26 cellular contexts compared by ENCODE assay signal in genomic region chr17:5254414-5254813, GRCh38. TPM values are rescaled to one million over a fixed set of nuclear protein-coding genes. Genes with fewer than 3 reads are reported as not detected.
DNase-seq lines count a peak whose midpoint lies in the region; ATAC-seq and TF ChIP-seq lines count a peak whose summit lies in the region.
"Had no signal": no experiment of that assay in that cellular context is flagged by ENCODE, and none has a peak within 500 bp of the region (broad histone marks: within the 10 kb centered on the region; RNA-seq: fewer than 3 reads in every experiment).

No MANE protein-coding gene starts in this region.

- H3K23ac ChIP-seq in H9 (ENCODE audit: insufficient read length, low read depth, low read length) = no peak overlapping the region

- H4K8ac ChIP-seq in H9 (replicated peaks; ENCODE audit: insufficient read length, low read depth, low read length) = no peak overlapping the region

- H3K14ac ChIP-seq in H9 (ENCODE audit: insufficient read depth, low read length) = no peak overlapping the region

- no peak overlapping the region for H4K5ac ChIP-seq in H9 (ENCODE audit: insufficient read length, low read depth, low read length)

- no peak overlapping the region for H2BK5ac ChIP-seq in H9 (ENCODE audit: insufficient read length, low read length)

- H4K20me1 ChIP-seq in Loucy (ENCODE audit: insufficient read depth, low read length, poor library complexity, severe bottlenecking) = no peaks in the 10 kb centered on the region
- no peaks in the 10 kb centered on the region for H4K20me1 ChIP-seq in H9 (ENCODE audit: control insufficient read depth, insufficient read depth, insufficient read length)

- no peak overlapping the region for H2BK20ac ChIP-seq in H9 (ENCODE audit: low read depth, low read length, poor library complexity, severe bottlenecking)

- no peak overlapping the region for H3K27ac ChIP-seq in H9 (ENCODE audit: insufficient read length, low read depth, low read length)
- H3K27ac ChIP-seq: ascending aorta, neutrophil, prostate gland, SK-N-MC had no signal

- H2BK15ac ChIP-seq in H9 (ENCODE audit: low read depth, low read length) = no peak overlapping the region

- no peak overlapping the region for H2BK12ac ChIP-seq in H9 (ENCODE audit: insufficient read length, low read depth, low read length)

- H3K4me2 ChIP-seq in Loucy (ENCODE audit: low read depth, low read length, poor library complexity, severe bottlenecking) (peak overlapping the region; percentile 75), H9 (ENCODE audit: insufficient read depth, insufficient read length, low read length) (no peak overlapping the region)

- no peak for ATAC-seq in stimulated activated effector memory CD8-positive, alpha-beta T cell treated with anti-CD3 and anti-CD28 coated beads, Interleukin-12 subunit alpha, Interleukin-12 subunit beta, amount 100 ng/mL, for 72 hours
- ATAC-seq in HG02798 (IDR thresholded peaks at IDR 0.05; ENCODE audit: poor library complexity, unreplicated experiment) = no peak
- ATAC-seq in HG03196 (IDR thresholded peaks at IDR 0.05; ENCODE audit: unreplicated experiment) = no peak

- H3K9ac ChIP-seq in Loucy (ENCODE audit: low read depth, low read length, poor library complexity, severe bottlenecking) = peak overlapping the region; percentile 68
- H3K9ac ChIP-seq in H9 (ENCODE audit: extremely low read depth, insufficient read length, low read length) = no peak overlapping the region

- H3K9me3 ChIP-seq in Loucy (ENCODE audit: insufficient read depth, low read depth, low read length) = no peaks in the 10 kb centered on the region
- H3K9me3 ChIP-seq in H9 (ENCODE audit: control insufficient read depth, low read depth, low read length) = no peaks in the 10 kb centered on the region
- H3K9me3 ChIP-seq: ascending aorta, neutrophil, prostate gland had no signal

- H3K4ac ChIP-seq in H9 (ENCODE audit: low read depth, low read length) = no peak overlapping the region

- peak overlapping the region; percentile 67 for H3K27ac Mint-ChIP-seq in dendritic cell treated with granulocyte-macrophage colony-stimulating factor and Interleukin-4, amounts not matched to agents 40 ng/mL and 50 ng/mL, for 4 days
- H3K27ac Mint-ChIP-seq in stimulated activated effector memory CD8-positive, alpha-beta T cell treated with anti-CD3 and anti-CD28 coated beads, Interleukin-12 subunit alpha, Interleukin-12 subunit beta, amount 100 ng/mL, for 72 hours = peak overlapping the region; percentile 7
- H3K27ac Mint-ChIP-seq in H9 = peak overlapping the region in 1 of 3 experiments; percentile 84; a peak in 1 of 7 replicates
- H3K27ac Mint-ChIP-seq: activated naive CD8-positive, alpha-beta T cell treated with anti-CD3 and anti-CD28 coated beads, Interleukin-2, amount 10 ng/mL, durations not matched to agents 7 days and 5 days; CD4-positive, alpha-beta T cell had no signal

- peaks cover 20% of the 10 kb centered on the region for H3K4me1 Mint-ChIP-seq in dendritic cell treated with granulocyte-macrophage colony-stimulating factor and Interleukin-4, amounts not matched to agents 40 ng/mL and 50 ng/mL, for 4 days (ENCODE audit: low read depth)
- peaks cover 14% of the 10 kb centered on the region for H3K4me1 Mint-ChIP-seq in stimulated activated effector memory CD8-positive, alpha-beta T cell treated with anti-CD3 and anti-CD28 coated beads, Interleukin-12 subunit alpha, Interleukin-12 subunit beta, amount 100 ng/mL, for 72 hours
- H3K4me1 Mint-ChIP-seq in H9 = peaks cover 10% of the 10 kb centered on the region in 2 experiments

- H2AFZ ChIP-seq in Loucy (ENCODE audit: low read length) (peak overlapping the region; percentile 88), H9 (ENCODE audit: low read length) (no peak overlapping the region)

- H3K4me3 ChIP-seq in GM12865 (ENCODE audit: low read depth, low read length) (peak overlapping the region; percentile 49), Loucy (ENCODE audit: low read length, poor library complexity, severe bottlenecking) (peak overlapping the region; percentile 56)
- H3K4me3 ChIP-seq: ascending aorta, prostate gland, SK-N-MC had no signal

- H3K4me3 Mint-ChIP-seq in dendritic cell treated with granulocyte-macrophage colony-stimulating factor and Interleukin-4, amounts not matched to agents 40 ng/mL and 50 ng/mL, for 4 days = no peak overlapping the region
- no peak overlapping the region for H3K4me3 Mint-ChIP-seq in stimulated activated effector memory CD8-positive, alpha-beta T cell treated with anti-CD3 and anti-CD28 coated beads, Interleukin-12 subunit alpha, Interleukin-12 subunit beta, amount 100 ng/mL, for 72 hours
- no peak overlapping the region for H3K4me3 Mint-ChIP-seq in H9
- H3K4me3 Mint-ChIP-seq: activated naive CD8-positive, alpha-beta T cell treated with anti-CD3 and anti-CD28 coated beads, Interleukin-2, amount 10 ng/mL, durations not matched to agents 7 days and 5 days; CD4-positive, alpha-beta T cell; type B pancreatic cell had no signal

- no peaks in the 10 kb centered on the region for H3F3A ChIP-seq in Loucy (ENCODE audit: low read depth)

- H3K79me2 ChIP-seq in Loucy (ENCODE audit: insufficient read depth, low read length) = no peaks in the 10 kb centered on the region
- H3K79me2 ChIP-seq in H9 (ENCODE audit: insufficient read depth, low read length) = no peaks in the 10 kb centered on the region

- H3K56ac ChIP-seq in H9 (ENCODE audit: insufficient read length, low read depth, low read length) = no peak overlapping the region

- intact Hi-C loops in dendritic cell treated with granulocyte-macrophage colony-stimulating factor and Interleukin-4, amounts not matched to agents 40 ng/mL and 50 ng/mL, for 4 days (cut with micrococcal nuclease) = no loop called here

- H3K27me3 Mint-ChIP-seq in dendritic cell treated with granulocyte-macrophage colony-stimulating factor and Interleukin-4, amounts not matched to agents 40 ng/mL and 50 ng/mL, for 4 days = no peaks in the 10 kb centered on the region
- H3K27me3 Mint-ChIP-seq in H9 (ENCODE audit: low read depth) = no peaks in the 10 kb centered on the region; the same call in 1 of the 2 replicates
- H3K27me3 Mint-ChIP-seq: CD4-positive, alpha-beta T cell had no signal

- H3K36me3 ChIP-seq in Loucy (ENCODE audit: insufficient read depth, low read length) = no peaks in the 10 kb centered on the region
- H3K36me3 ChIP-seq: ascending aorta, neutrophil, prostate gland had no signal

- WGBS in H9 (ENCODE audit: extremely low coverage, insufficient read length, low lambda C conversion rate) = no CpG with 5 or more reads among the region's 7 CpGs

- H3K23me2 ChIP-seq in H9 (ENCODE audit: insufficient read length, low read depth, low read length, poor library complexity, severe bottlenecking) = no peaks in the 10 kb centered on the region

- no peaks in the 10 kb centered on the region for H3K27me3 ChIP-seq in Loucy (ENCODE audit: insufficient read depth, low read length, poor library complexity, severe bottlenecking)
- H3K27me3 ChIP-seq in H9 (ENCODE audit: insufficient read depth, low read length) = no peaks in the 10 kb centered on the region
- H3K27me3 ChIP-seq: ascending aorta, neutrophil had no signal

- H3K79me1 ChIP-seq in H9 (ENCODE audit: insufficient read depth, low read depth, low read length, poor library complexity, severe bottlenecking) = no peaks in the 10 kb centered on the region

- H3K9me2 ChIP-seq in Loucy (replicated peaks; ENCODE audit: low read depth, low read length) = no peaks in the 10 kb centered on the region

- no peak overlapping the region for H2BK120ac ChIP-seq in H9 (ENCODE audit: low read depth, low read length, poor library complexity, severe bottlenecking)

- H3K9me3 Mint-ChIP-seq in dendritic cell treated with granulocyte-macrophage colony-stimulating factor and Interleukin-4, amounts not matched to agents 40 ng/mL and 50 ng/mL, for 4 days = no peaks in the 10 kb centered on the region
- H3K9me3 Mint-ChIP-seq in stimulated activated effector memory CD8-positive, alpha-beta T cell treated with anti-CD3 and anti-CD28 coated beads, Interleukin-12 subunit alpha, Interleukin-12 subunit beta, amount 100 ng/mL, for 72 hours = no peaks in the 10 kb centered on the region
- H3K9me3 Mint-ChIP-seq in H9 = no peaks in the 10 kb centered on the region
- H3K9me3 Mint-ChIP-seq: activated naive CD8-positive, alpha-beta T cell treated with anti-CD3 and anti-CD28 coated beads, Interleukin-2, amount 10 ng/mL, durations not matched to agents 7 days and 5 days; CD4-positive, alpha-beta T cell; immature natural killer cell; type B pancreatic cell had no signal

- H4K91ac ChIP-seq in H9 (ENCODE audit: insufficient read length, low read depth, low read length) = no peak overlapping the region

- H2AK5ac ChIP-seq in H9 (ENCODE audit: insufficient read length, low read length) = no peak overlapping the region

- DNase-seq in GM12865 (ENCODE audit: low read depth) (no peak), H9 (no peak)
- no peak for DNase-seq in stimulated activated effector memory CD8-positive, alpha-beta T cell treated with anti-CD3 and anti-CD28 coated beads, Interleukin-12 subunit alpha, Interleukin-12 subunit beta, amount 100 ng/mL, for 72 hours (ENCODE audit: low spot score in 2 of 2)
- DNase-seq: activated effector memory CD4-positive, alpha-beta T cell treated with anti-CD3 and anti-CD28 coated beads, Interleukin-2, amount 50 U/mL, for 16 hours; activated naive CD8-positive, alpha-beta T cell treated with anti-CD3 and anti-CD28 coated beads, Interleukin-2, amount 10 ng/mL, durations not matched to agents 7 days and 5 days; CD4-positive, alpha-beta T cell; cerebellar nuclear complex; EL; immature natural killer cell; mesenchymal stem cell; NCI-H1417 treated with DMSO at 0.1 percent for 48 hours; NCI-H2081; NCI-H226; NCI-H774 had no signal

- H3T11ph ChIP-seq in H9 (ENCODE audit: low read length) = no peak overlapping the region

- peaks cover 86% of the 10 kb centered on the region for H3K36me3 Mint-ChIP-seq in dendritic cell treated with granulocyte-macrophage colony-stimulating factor and Interleukin-4, amounts not matched to agents 40 ng/mL and 50 ng/mL, for 4 days (ENCODE audit: low read depth)
- H3K36me3 Mint-ChIP-seq in stimulated activated effector memory CD8-positive, alpha-beta T cell treated with anti-CD3 and anti-CD28 coated beads, Interleukin-12 subunit alpha, Interleukin-12 subunit beta, amount 100 ng/mL, for 72 hours = no peaks in the 10 kb centered on the region
- H3K36me3 Mint-ChIP-seq in H9 (ENCODE audit: insufficient read depth in 1 of 3, low read depth in 3 of 3) = no peaks in the 10 kb centered on the region
- H3K36me3 Mint-ChIP-seq: activated naive CD8-positive, alpha-beta T cell treated with anti-CD3 and anti-CD28 coated beads, Interleukin-2, amount 10 ng/mL, durations not matched to agents 7 days and 5 days; immature natural killer cell; type B pancreatic cell had no signal

- TF ChIP-seq CTCF in GM12865 (IDR thresholded peaks at IDR 0.05; ENCODE audit: insufficient read depth, low read depth, low read length, missing control alignments) (no peak), Loucy (conservative IDR thresholded peaks at IDR 0.05; ENCODE audit: low read length) (no peak), H9 (conservative IDR thresholded peaks at IDR 0.05) (no peak)

- H3K4me1 ChIP-seq in Loucy (ENCODE audit: insufficient read depth, low read length, poor library complexity, severe bottlenecking) (peaks cover 26% of the 10 kb centered on the region), H9 (ENCODE audit: insufficient read depth, low read length) (no peaks in the 10 kb centered on the region)
- H3K4me1 ChIP-seq: ascending aorta, prostate gland had no signal

- H3K18ac ChIP-seq in H9 (ENCODE audit: insufficient read length, low read depth, low read length) = no peak overlapping the region

RNA-seq across cellular contexts. Expression of gene SCIMP, which starts 19.8 kb away (rescaled TPM):
- not detected in 2 replicates for total RNA-seq in H9 (2021)
- total RNA-seq: HT-29; myocyte; T-helper 1 cell treated with Interleukin-12 subunit alpha and Interleukin-12 subunit beta and Interleukin-4 antibody, amounts not matched to agents 30 ng/mL and 1 ng/mL, for 36 hours had no signal

RNA-seq across cellular contexts. Expression of gene RABEP1, which starts 27.7 kb away (rescaled TPM):
- total RNA-seq in H9 (2021) = 44.6 and 46.9 TPM in 2 replicates
